In the genomic region with DNA sequence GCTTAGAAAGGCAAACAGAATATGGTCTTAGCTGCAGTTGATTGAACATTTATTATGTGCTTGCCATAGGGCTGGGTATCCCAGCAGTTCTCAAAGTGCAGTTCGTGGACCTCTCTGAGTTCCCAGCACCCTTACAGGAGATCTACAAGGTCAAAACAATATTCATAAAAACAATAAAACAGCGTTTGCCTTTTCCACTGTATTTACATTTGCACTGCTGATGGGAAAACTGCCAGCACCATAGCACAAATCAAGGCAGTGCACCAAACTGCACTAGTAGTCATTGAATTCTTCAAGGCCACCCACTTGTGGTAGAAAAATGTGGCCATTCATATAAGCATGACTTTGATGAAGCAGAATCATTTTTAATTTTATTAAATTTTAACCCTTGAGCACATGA, we compare ENCODE assay signal across 9 cellular contexts.
A peak's percentile ranks its signal among the peaks of the same experiment; 100 is the strongest.
DNase-seq lines count a peak whose midpoint lies in the region; ATAC-seq and TF ChIP-seq lines count a peak whose summit lies in the region.
"Had no signal": no experiment of that assay in that cellular context is flagged by ENCODE, and none has a peak within 500 bp of the region (broad histone marks: within the 10 kb centered on the region; RNA-seq: fewer than 3 reads in every experiment).

No MANE protein-coding gene starts in this region.

- no peaks in the 10 kb centered on the region for H3K36me3 Mint-ChIP-seq in nephron (ENCODE audit: low read depth)

- H3K36me3 ChIP-seq in heart right ventricle (no peaks in the 10 kb centered on the region), WERI-Rb-1 (no peaks in the 10 kb centered on the region)

- H3K9me3 ChIP-seq in heart right ventricle (no peaks in the 10 kb centered on the region), WERI-Rb-1 (ENCODE audit: severe bottlenecking) (no peaks in the 10 kb centered on the region)
- H3K9me3 ChIP-seq: Caco-2 had no signal

- H3K4me1 ChIP-seq in heart right ventricle = peaks cover 0 to 29% (median 0%) of the 10 kb centered on the region in 9 donors

- peak overlapping the region in 1 of 3 experiments; percentile 38 for H3K4me3 Mint-ChIP-seq in nephron

- H3K4me3 ChIP-seq in heart right ventricle (no peak overlapping the region), WERI-Rb-1 (ENCODE audit: low read depth, low read length) (no peak overlapping the region)

- DNase-seq in heart right ventricle = no peak
- no peak for DNase-seq in cardiac septum (ENCODE audit: low spot score)
- DNase-seq in WERI-Rb-1 = no peak
- DNase-seq in islet precursor cell = no peak
- no peak for DNase-seq in GOT3 (lab: John Stamatoyannopoulos, UW)
- no peak for DNase-seq in OCI-M1 (lab: John Stamatoyannopoulos, UW)
- DNase-seq: SIG-M5 had no signal

- WGBS in heart right ventricle, 2 donors = 60% methylated on average over 2 of the region's 2 CpGs

- peaks cover 72% of the 10 kb centered on the region for H3K4me1 Mint-ChIP-seq in nephron

- peaks cover 4% of the 10 kb centered on the region for H3K27me3 Mint-ChIP-seq in nephron (ENCODE audit: low read depth)

- TF ChIP-seq CTCF in heart right ventricle (IDR thresholded peaks at IDR 0.05) (no peak), WERI-Rb-1 (IDR thresholded peaks at IDR 0.05; ENCODE audit: low read depth, low read length) (no peak), nephron (IDR thresholded peaks at IDR 0.05; ENCODE audit: unreplicated experiment in 3 of 3) (no peak)

- peak overlapping the region in 6 of 10 donors; percentile 23 to 82 (median 58) for H3K27ac ChIP-seq in heart right ventricle
- peak overlapping the region; percentile 95 for H3K27ac ChIP-seq in WERI-Rb-1

- peak overlapping the region; percentile 95 to 98 (median 96) for H3K27ac Mint-ChIP-seq in nephron

- no peaks in the 10 kb centered on the region for H3K9me3 Mint-ChIP-seq in nephron

- intact Hi-C loops in heart right ventricle (cut with DNase I) (no loop called here), cardiac septum (cut with DNase I) (loop anchor here (5.0 kb wide), 1 partner anchor 62 kb away; no protein-coding TSS in a partner anchor)

- ATAC-seq in heart right ventricle = no peak

- H3K27me3 ChIP-seq in heart right ventricle (no peaks in the 10 kb centered on the region), WERI-Rb-1 (ENCODE audit: insufficient read depth, low read depth, severe bottlenecking) (no peaks in the 10 kb centered on the region)
